Comparison of ENCODE assay signal across 27 cellular contexts in the genomic region with DNA sequence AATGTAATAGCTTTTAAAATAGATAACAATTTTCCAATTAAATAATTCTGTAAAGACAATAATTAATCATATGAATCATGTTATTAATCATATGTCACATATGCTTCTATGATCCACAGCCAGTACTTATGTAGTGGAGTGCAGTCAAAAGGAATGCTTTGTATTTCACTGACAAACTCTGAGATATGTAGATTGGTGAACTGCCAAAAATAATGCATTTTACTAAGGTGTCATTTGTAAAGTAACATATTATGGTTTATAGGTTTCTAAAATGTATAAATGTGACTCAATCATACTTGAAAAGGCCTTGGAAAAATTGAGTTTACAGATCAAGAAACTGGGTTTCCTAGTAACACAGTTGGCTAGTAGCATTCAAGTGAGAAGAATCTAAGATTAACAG.
"Had no signal": no experiment of that assay in that cellular context is flagged by ENCODE, and none has a peak within 500 bp of the region (broad histone marks: within the 10 kb centered on the region; RNA-seq: fewer than 3 reads in every experiment).

No MANE protein-coding gene starts in this region.

- FAIRE-seq: colon, endometrium, endothelial cell of umbilical vein, frontal cortex had no signal

- H3K27me3 Mint-ChIP-seq: dendritic cell treated with granulocyte-macrophage colony-stimulating factor and Interleukin-4, amounts not matched to agents 40 ng/mL and 50 ng/mL, for 4 days; effector memory CD8-positive, alpha-beta T cell had no signal

- H3K4me3 Mint-ChIP-seq: dendritic cell treated with granulocyte-macrophage colony-stimulating factor and Interleukin-4, amounts not matched to agents 40 ng/mL and 50 ng/mL, for 4 days; effector memory CD8-positive, alpha-beta T cell; endodermal cell had no signal

- DNase-seq: colonic mucosa; cortex of kidney; dermis blood vessel endothelial cell; dorsolateral prefrontal cortex; effector CD4-positive, alpha-beta T cell; effector CD8-positive, alpha-beta T cell; effector memory CD4-positive, alpha-beta T cell; effector memory CD8-positive, alpha-beta T cell; endodermal cell; erythroblast; esophagus squamous epithelium; foreskin fibroblast; foreskin melanocyte; gastrocnemius medialis; glutamatergic neuron; head of caudate nucleus; heart left ventricle; heart right ventricle had no signal

- H3K4me1 ChIP-seq: colonic mucosa, esophagus muscularis mucosa, esophagus squamous epithelium, gastrocnemius medialis, gastroesophageal sphincter, heart left ventricle, heart right ventricle had no signal

- H3K9me3 ChIP-seq: colonic mucosa, esophagus squamous epithelium, gastrocnemius medialis had no signal

- H3K4me3 ChIP-seq: colonic mucosa, dorsolateral prefrontal cortex, esophagus muscularis mucosa, esophagus squamous epithelium, gastrocnemius medialis, gastroesophageal sphincter, heart left ventricle, heart right ventricle had no signal

- ATAC-seq: effector memory CD8-positive, alpha-beta T cell; esophagus mucosa; gastrocnemius medialis; gastroesophageal sphincter; heart left ventricle; heart right ventricle had no signal

- H3K27me3 ChIP-seq: colonic mucosa, dorsolateral prefrontal cortex, esophagus muscularis mucosa, esophagus squamous epithelium, gastrocnemius medialis, gastroesophageal sphincter, heart left ventricle, heart right ventricle had no signal

- H3K27ac ChIP-seq: colonic mucosa, dorsolateral prefrontal cortex, epithelial cell of prostate, esophagus muscularis mucosa, esophagus squamous epithelium, gastrocnemius medialis, gastroesophageal sphincter, heart left ventricle, heart right ventricle had no signal

- H3K36me3 ChIP-seq: colonic mucosa, esophagus muscularis mucosa, esophagus squamous epithelium, gastrocnemius medialis, gastroesophageal sphincter, heart left ventricle, heart right ventricle had no signal

- H3K27ac Mint-ChIP-seq: dendritic cell treated with granulocyte-macrophage colony-stimulating factor and Interleukin-4, amounts not matched to agents 40 ng/mL and 50 ng/mL, for 4 days; effector memory CD8-positive, alpha-beta T cell; endodermal cell had no signal
